ENCODE assay signal across 11 cellular contexts in the genomic region with DNA sequence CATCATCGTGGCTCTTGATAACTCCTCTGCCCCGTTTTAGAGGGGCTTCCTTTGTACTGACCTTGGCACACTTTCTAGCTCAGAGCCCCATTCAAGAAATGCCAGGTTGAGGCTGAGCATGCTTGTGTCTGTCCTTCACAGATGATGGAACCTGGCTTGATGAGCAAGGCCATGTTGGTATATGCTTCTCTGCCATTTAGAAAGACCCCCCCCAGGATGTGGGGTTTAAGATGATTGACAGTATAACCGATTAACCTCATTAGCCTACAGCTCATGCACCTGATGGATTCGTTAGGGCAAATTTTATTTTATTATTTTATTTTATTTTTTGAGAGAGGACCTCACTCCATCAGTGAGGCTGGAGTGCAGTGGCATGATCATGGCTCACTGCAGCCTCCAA. TPM values are rescaled to one million over a fixed set of nuclear protein-coding genes. Genes with fewer than 3 reads are reported as not detected.
A peak's percentile ranks its signal among the peaks of the same experiment; 100 is the strongest.
DNase-seq lines count a peak whose midpoint lies in the region; ATAC-seq and TF ChIP-seq lines count a peak whose summit lies in the region.
"Had no signal": no experiment of that assay in that cellular context is flagged by ENCODE, and none has a peak within 500 bp of the region (broad histone marks: within the 10 kb centered on the region; RNA-seq: fewer than 3 reads in every experiment).

No MANE protein-coding gene starts in this region.

- in situ Hi-C loops in mammary epithelial cell (cut with MboI; ENCODE audit: low sequenced_read_pairs in 2 of 2), result no loop called here

- H3K27ac ChIP-seq in breast epithelium (peak overlapping the region; percentile 83 to 89), mammary epithelial cell (ENCODE audit: insufficient read depth, low read depth, low read length) (no peak overlapping the region), left lung (peak overlapping the region; percentile 72 to 96), vagina (peak overlapping the region; percentile 53)

- peak overlapping the region; percentile 96 to 99 for H3K27ac Mint-ChIP-seq in T-cell

- H2AFZ ChIP-seq in mammary epithelial cell (ENCODE audit: low read depth, low read length), result no peak overlapping the region

- CTCF ChIA-PET in mammary epithelial cell (lab: Charles Lee; ENCODE audit: low non-redundant PET), result no interaction called here
- CTCF ChIA-PET in T-cell (lab: Charles Lee), result interaction anchor here (0.8 to 2.1 kb wide), 7 partner anchors 12 to 54 kb away, joined by 3 to 11 read pairs (median 5); a partner anchor contains a TSS

- H3K4me3 Mint-ChIP-seq in T-cell, result peak overlapping the region; percentile 70 to 75 (median 71)

- WGBS in mammary epithelial cell (ENCODE audit: low coverage, missing lambda C conversion rate), result 49% methylated on average over 4 of the region's 4 CpGs

- peak overlapping the region in 1 of 3 donors; percentile 8 for H3K4me3 ChIP-seq in breast epithelium
- no peak overlapping the region for H3K4me3 ChIP-seq in mammary epithelial cell (replicated peaks in 1 of 3; ENCODE audit: insufficient read depth in 1 of 3, low read depth in 2 of 3, low read length in 3 of 3)
- H3K4me3 ChIP-seq in left lung, result peak overlapping the region in 1 of 2 donors; percentile 17
- H3K4me3 ChIP-seq in vagina, result no peak overlapping the region

- DNase-seq in breast epithelium (ENCODE audit: low spot score in 2 of 2), result no peak
- DNase-seq in mammary epithelial cell, result no peak
- peak in 9 of 34 experiments; percentile 13 to 52 (median 36) for DNase-seq in T-cell
- no peak for DNase-seq in left lung
- DNase-seq in vagina (ENCODE audit: extremely low spot score in 2 of 2), result no peak
- no peak for DNase-seq in NCI-H2107 (lab: John Stamatoyannopoulos, UW)
- no peak for DNase-seq in NCI-H2081 treated with DMSO at 0.1 percent for 48 hours (lab: John Stamatoyannopoulos, UW)
- no peak for DNase-seq in NCI-H1048 (lab: John Stamatoyannopoulos, UW)
- DNase-seq: IMR-90, NCI-H82 had no signal

- no peaks in the 10 kb centered on the region for H3K79me2 ChIP-seq in mammary epithelial cell (ENCODE audit: insufficient read depth, low read length)

- H3K36me3 Mint-ChIP-seq in T-cell, result peaks cover 19% of the 10 kb centered on the region

- intact Hi-C loops in breast epithelium (cut with DNase I; ENCODE audit: low total_unique reads) (no loop called here), mammary epithelial cell (cut with micrococcal nuclease) (no loop called here), left lung (cut with DNase I) (no loop called here), vagina (cut with DNase I) (no loop called here)

- dilution Hi-C loops in mammary epithelial cell (cut with HindIII; ENCODE audit: low sequenced_read_pairs), result no loop called here

- no peaks in the 10 kb centered on the region for H3K9me3 ChIP-seq in breast epithelium
- H3K9me3 ChIP-seq in mammary epithelial cell (replicated peaks; ENCODE audit: insufficient read depth, low read length), result no peaks in the 10 kb centered on the region
- no peaks in the 10 kb centered on the region for H3K9me3 ChIP-seq in left lung
- H3K9me3 ChIP-seq in vagina, result no peaks in the 10 kb centered on the region

- no peaks in the 10 kb centered on the region for H3K27me3 ChIP-seq in breast epithelium
- H3K27me3 ChIP-seq in mammary epithelial cell (ENCODE audit: insufficient read depth, low read length), result no peaks in the 10 kb centered on the region
- H3K27me3 ChIP-seq in left lung, result no peaks in the 10 kb centered on the region
- H3K27me3 ChIP-seq in vagina, result no peaks in the 10 kb centered on the region

- H3K4me1 ChIP-seq in breast epithelium, result no peaks in the 10 kb centered on the region
- no peaks in the 10 kb centered on the region for H3K4me1 ChIP-seq in mammary epithelial cell (ENCODE audit: insufficient read depth, low read length)
- peaks cover 7 to 60% of the 10 kb centered on the region in 2 donors for H3K4me1 ChIP-seq in left lung
- peaks cover 21% of the 10 kb centered on the region for H3K4me1 ChIP-seq in vagina

- H4K20me1 ChIP-seq in mammary epithelial cell (ENCODE audit: insufficient read depth, low read length), result no peaks in the 10 kb centered on the region

- H3K4me2 ChIP-seq in mammary epithelial cell (ENCODE audit: insufficient read depth, low read depth, low read length), result no peak overlapping the region

- TF ChIP-seq CTCF in breast epithelium (IDR thresholded peaks at IDR 0.05), result no peak
- TF ChIP-seq CTCF in mammary epithelial cell (conservative IDR thresholded peaks at IDR 0.05 in 1 of 2, IDR thresholded peaks at IDR 0.05 in 1 of 2; ENCODE audit: extremely low read depth in 1 of 2, insufficient read depth in 1 of 2, low read depth in 1 of 2, low read length in 2 of 2), result no peak
- TF ChIP-seq CTCF in left lung (IDR thresholded peaks at IDR 0.05), result no peak
- no peak for TF ChIP-seq CTCF in vagina (IDR thresholded peaks at IDR 0.05)

- TF ChIP-seq POLR2A in breast epithelium (IDR thresholded peaks at IDR 0.05) (no peak), vagina (IDR thresholded peaks at IDR 0.05) (no peak)

- H3K9me3 Mint-ChIP-seq in T-cell, result no peaks in the 10 kb centered on the region

- H3K36me3 ChIP-seq in breast epithelium (no peaks in the 10 kb centered on the region), mammary epithelial cell (ENCODE audit: insufficient read depth, low read length) (no peaks in the 10 kb centered on the region), left lung (peaks cover 0 to 22% of the 10 kb centered on the region in 2 donors), vagina (no peaks in the 10 kb centered on the region)

- peaks cover 45 to 71% (median 63%) of the 10 kb centered on the region in 3 donors for H3K4me1 Mint-ChIP-seq in T-cell

- no TSS peak for BruUV-seq in mammary epithelial cell (replicated peaks; lab: Mats Ljungman, UMichigan)

- no peak overlapping the region for H3K9ac ChIP-seq in mammary epithelial cell (ENCODE audit: insufficient read depth, low read length)

- peak; percentile 21 to 43 (median 28) for ATAC-seq in T-cell (replicated peaks in 1 of 4)
- no peak for ATAC-seq in left lung

- no peaks in the 10 kb centered on the region for H3K27me3 Mint-ChIP-seq in T-cell

- POLR2A ChIA-PET in T-cell (lab: Charles Lee), result interaction anchor here (0.5 to 1.6 kb wide), 5 partner anchors 117 to 1486 kb away, joined by 3 to 9 read pairs (median 5); no protein-coding TSS in a partner anchor

RNA-seq across cellular contexts. Expression of a gene that starts 21.0 kb away (rescaled TPM):
- total RNA-seq in breast epithelium, result 10 to 100 TPM; 15.7 to 43.6 (median 34.7) TPM
- total RNA-seq in mammary epithelial cell, result not detected
- polyA plus RNA-seq in mammary epithelial cell, result not detected
- not detected for polyA minus RNA-seq in mammary epithelial cell
- 10 to 100 TPM; 12.0 to 22.4 (median 19.2) TPM for total RNA-seq in T-cell
- total RNA-seq in left lung, result 10 to 100 TPM in 1 of 2 donors, 1 to 10 TPM in 1; 4.3 to 19.6 TPM
- 12.0 TPM for total RNA-seq in vagina
- total RNA-seq: fibroblast of villous mesenchyme, IMR-90 had no signal
- polyA plus RNA-seq: IMR-90 had no signal

RNA-seq across cellular contexts. Expression of a gene that starts 35.2 kb away (rescaled TPM):
- total RNA-seq in breast epithelium (10 to 100 TPM in 1 of 3 donors, 1 to 10 TPM in 2; 4.6 to 15.4 (median 9.1) TPM), mammary epithelial cell (1 to 10 TPM; 2.8 TPM), T-cell (1 to 10 TPM; 1.1 to 7.1 (median 3.1) TPM), left lung (10 to 100 TPM; 20.2 to 30.9 TPM), vagina (3.7 TPM)
- 0.37 TPM for polyA plus RNA-seq in mammary epithelial cell
- polyA minus RNA-seq in mammary epithelial cell, result 5.5 TPM

Comparison
In these comparisons a context has a peak if more than half of its experiments do, and no peak if none do; other contexts are left out.
1. RNA of a gene that starts 21.0 kb away (total RNA-seq): 15.7 to 43.6 TPM in breast epithelium, 4.3 to 19.6 TPM in left lung, 12.0 to 22.4 TPM in T-cell and 12.0 TPM in vagina (single experiment); not detected in mammary epithelial cell; every median in the first group is over 4 times any median in the second.